39 cellular contexts compared by ENCODE assay signal in genomic region chr6:159946912-159947311, GRCh38. TPM values are rescaled to one million over a fixed set of nuclear protein-coding genes. Genes with fewer than 3 reads are reported as not detected.
"Had no signal": no experiment of that assay in that cellular context is flagged by ENCODE, and none has a peak within 500 bp of the region (broad histone marks: within the 10 kb centered on the region; RNA-seq: fewer than 3 reads in every experiment).

No MANE protein-coding gene starts in this region.

- H3K4me2 ChIP-seq: KMS-11 had no signal

- H3K36me3 ChIP-seq: MG63 had no signal

- H3K27ac ChIP-seq: KMS-11 had no signal

- DNase-seq: Karpas-422, Kasumi-1, KG1, MG63, MM.1S, MV-4-11, NCI-H1048, NCI-H1092, NCI-H1092 treated with DMSO at 0.1 percent for 48 hours, NCI-H1105, NCI-H1105 treated with DMSO at 0.1 percent for 48 hours, NCI-H1417, NCI-H1417 treated with DMSO at 0.1 percent for 48 hours, NCI-H1436, NCI-H1436 treated with DMSO at 0.1 percent for 48 hours, NCI-H146, NCI-H1694, NCI-H1694 treated with DMSO at 0.1 percent for 48 hours, NCI-H187, NCI-H187 treated with DMSO at 0.1 percent for 48 hours, NCI-H1930, NCI-H2029, NCI-H2029 treated with DMSO at 0.1 percent for 48 hours, NCI-H2081, NCI-H2081 treated with DMSO at 0.1 percent for 48 hours, NCI-H2107, NCI-H2171, NCI-H2171 treated with DMSO at 0.1 percent for 48 hours, NCI-H2227 treated with DMSO at 0.1 percent for 48 hours, NCI-H226, NCI-H345, NCI-H446, NCI-H446 treated with DMSO at 0.1 percent for 48 hours, NCI-H510A had no signal

- H3K27me3 ChIP-seq: MG63 had no signal

- H3K4me3 ChIP-seq: MG63 had no signal

RNA-seq across cellular contexts. Expression of gene MAS1, which starts 56.1 kb away (rescaled TPM):
- total RNA-seq: LHCN-M2, M059J, MCF 10A, NCI-H460 had no signal
